In the genomic region with DNA sequence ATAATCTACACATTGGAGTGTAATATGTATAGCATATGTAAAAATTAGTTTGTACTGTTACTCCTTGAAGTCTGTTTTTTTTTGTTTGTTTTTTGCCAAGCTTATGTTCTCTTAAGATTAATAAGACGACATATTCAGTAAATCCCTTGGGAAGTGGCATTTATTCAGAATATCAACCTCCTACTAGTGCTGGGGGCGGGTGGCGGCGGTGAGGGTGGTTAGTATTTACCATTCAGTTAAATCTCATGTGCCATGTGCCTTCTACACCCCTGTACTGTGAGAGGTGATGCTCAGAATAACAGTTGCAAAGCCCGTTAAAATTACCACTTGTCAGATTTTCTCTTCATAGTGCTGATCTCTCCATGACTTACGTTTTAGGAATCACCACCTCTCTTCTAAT, we compare ENCODE assay signal across 1 cellular context.
TF ChIP-seq lines count a peak whose summit lies in the region.

No MANE protein-coding gene starts in this region.

TF ChIP-seq in HepG2, 621 proteins besides CTCF, POLR2A, EP300 and RAD21 (continued from another document):
- TF ChIP-seq, protein P1, sequence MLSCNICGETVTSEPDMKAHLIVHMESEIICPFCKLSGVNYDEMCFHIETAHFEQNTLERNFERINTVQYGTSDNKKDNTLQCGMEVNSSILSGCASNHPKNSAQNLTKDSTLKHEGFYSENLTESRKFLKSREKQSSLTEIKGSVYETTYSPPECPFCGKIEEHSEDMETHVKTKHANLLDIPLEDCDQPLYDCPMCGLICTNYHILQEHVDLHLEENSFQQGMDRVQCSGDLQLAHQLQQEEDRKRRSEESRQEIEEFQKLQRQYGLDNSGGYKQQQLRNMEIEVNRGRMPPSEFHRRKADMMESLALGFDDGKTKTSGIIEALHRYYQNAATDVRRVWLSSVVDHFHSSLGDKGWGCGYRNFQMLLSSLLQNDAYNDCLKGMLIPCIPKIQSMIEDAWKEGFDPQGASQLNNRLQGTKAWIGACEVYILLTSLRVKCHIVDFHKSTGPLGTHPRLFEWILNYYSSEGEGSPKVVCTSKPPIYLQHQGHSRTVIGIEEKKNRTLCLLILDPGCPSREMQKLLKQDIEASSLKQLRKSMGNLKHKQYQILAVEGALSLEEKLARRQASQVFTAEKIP (CRISPR knock-in tag; IDR thresholded peaks at IDR 0.05; ENCODE audit: borderline replicate concordance): no peak
- no peak for TF ChIP-seq MAZ (IDR thresholded peaks at IDR 0.05; ENCODE audit: borderline replicate concordance, low read depth, low read length)
- TF ChIP-seq MAZ (CRISPR knock-in tag; IDR thresholded peaks at IDR 0.05; ENCODE audit: low read depth): no peak
- no peak for TF ChIP-seq TMF1 (CRISPR knock-in tag; IDR thresholded peaks at IDR 0.05; ENCODE audit: low read depth)
- TF ChIP-seq, protein P2, sequence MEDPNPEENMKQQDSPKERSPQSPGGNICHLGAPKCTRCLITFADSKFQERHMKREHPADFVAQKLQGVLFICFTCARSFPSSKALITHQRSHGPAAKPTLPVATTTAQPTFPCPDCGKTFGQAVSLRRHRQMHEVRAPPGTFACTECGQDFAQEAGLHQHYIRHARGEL (CRISPR knock-in tag; IDR thresholded peaks at IDR 0.05): no peak
- no peak for TF ChIP-seq ZNF335 (CRISPR knock-in tag; IDR thresholded peaks at IDR 0.05)
- TF ChIP-seq, protein P3, sequence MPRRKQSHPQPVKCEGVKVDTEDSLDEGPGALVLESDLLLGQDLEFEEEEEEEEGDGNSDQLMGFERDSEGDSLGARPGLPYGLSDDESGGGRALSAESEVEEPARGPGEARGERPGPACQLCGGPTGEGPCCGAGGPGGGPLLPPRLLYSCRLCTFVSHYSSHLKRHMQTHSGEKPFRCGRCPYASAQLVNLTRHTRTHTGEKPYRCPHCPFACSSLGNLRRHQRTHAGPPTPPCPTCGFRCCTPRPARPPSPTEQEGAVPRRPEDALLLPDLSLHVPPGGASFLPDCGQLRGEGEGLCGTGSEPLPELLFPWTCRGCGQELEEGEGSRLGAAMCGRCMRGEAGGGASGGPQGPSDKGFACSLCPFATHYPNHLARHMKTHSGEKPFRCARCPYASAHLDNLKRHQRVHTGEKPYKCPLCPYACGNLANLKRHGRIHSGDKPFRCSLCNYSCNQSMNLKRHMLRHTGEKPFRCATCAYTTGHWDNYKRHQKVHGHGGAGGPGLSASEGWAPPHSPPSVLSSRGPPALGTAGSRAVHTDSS (CRISPR knock-in tag; conservative IDR thresholded peaks at IDR 0.05): no peak
- TF ChIP-seq MEF2D (CRISPR knock-in tag; IDR thresholded peaks at IDR 0.05): no peak
- TF ChIP-seq, protein P4, sequence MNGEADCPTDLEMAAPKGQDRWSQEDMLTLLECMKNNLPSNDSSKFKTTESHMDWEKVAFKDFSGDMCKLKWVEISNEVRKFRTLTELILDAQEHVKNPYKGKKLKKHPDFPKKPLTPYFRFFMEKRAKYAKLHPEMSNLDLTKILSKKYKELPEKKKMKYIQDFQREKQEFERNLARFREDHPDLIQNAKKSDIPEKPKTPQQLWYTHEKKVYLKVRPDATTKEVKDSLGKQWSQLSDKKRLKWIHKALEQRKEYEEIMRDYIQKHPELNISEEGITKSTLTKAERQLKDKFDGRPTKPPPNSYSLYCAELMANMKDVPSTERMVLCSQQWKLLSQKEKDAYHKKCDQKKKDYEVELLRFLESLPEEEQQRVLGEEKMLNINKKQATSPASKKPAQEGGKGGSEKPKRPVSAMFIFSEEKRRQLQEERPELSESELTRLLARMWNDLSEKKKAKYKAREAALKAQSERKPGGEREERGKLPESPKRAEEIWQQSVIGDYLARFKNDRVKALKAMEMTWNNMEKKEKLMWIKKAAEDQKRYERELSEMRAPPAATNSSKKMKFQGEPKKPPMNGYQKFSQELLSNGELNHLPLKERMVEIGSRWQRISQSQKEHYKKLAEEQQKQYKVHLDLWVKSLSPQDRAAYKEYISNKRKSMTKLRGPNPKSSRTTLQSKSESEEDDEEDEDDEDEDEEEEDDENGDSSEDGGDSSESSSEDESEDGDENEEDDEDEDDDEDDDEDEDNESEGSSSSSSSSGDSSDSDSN (CRISPR knock-in tag; IDR thresholded peaks at IDR 0.05): no peak
- TF ChIP-seq TBX2 (CRISPR knock-in tag; IDR thresholded peaks at IDR 0.05; ENCODE audit: borderline replicate concordance): no peak
- no peak for TF ChIP-seq BCL6 (CRISPR knock-in tag; IDR thresholded peaks at IDR 0.05)
- no peak for TF ChIP-seq BRD4 (CRISPR knock-in tag; IDR thresholded peaks at IDR 0.05)
- no peak for TF ChIP-seq FOXK1 (CRISPR knock-in tag; IDR thresholded peaks at IDR 0.05; ENCODE audit: borderline replicate concordance, low read depth)
- TF ChIP-seq, protein P5, sequence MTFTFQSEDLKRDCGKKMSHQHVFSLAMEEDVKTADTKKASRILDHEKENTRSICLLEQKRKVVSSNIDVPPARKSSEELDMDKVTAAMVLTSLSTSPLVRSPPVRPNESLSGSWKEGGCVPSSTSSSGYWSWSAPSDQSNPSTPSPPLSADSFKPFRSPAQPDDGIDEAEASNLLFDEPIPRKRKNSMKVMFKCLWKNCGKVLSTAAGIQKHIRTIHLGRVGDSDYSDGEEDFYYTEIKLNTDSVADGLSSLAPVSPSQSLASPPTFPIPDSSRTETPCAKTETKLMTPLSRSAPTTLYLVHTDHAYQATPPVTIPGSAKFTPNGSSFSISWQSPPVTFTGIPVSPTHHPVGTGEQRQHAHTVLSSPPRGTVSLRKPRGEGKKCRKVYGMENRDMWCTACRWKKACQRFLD (CRISPR knock-in tag; IDR thresholded peaks at IDR 0.05; ENCODE audit: borderline replicate concordance): no peak
- TF ChIP-seq, protein P6, sequence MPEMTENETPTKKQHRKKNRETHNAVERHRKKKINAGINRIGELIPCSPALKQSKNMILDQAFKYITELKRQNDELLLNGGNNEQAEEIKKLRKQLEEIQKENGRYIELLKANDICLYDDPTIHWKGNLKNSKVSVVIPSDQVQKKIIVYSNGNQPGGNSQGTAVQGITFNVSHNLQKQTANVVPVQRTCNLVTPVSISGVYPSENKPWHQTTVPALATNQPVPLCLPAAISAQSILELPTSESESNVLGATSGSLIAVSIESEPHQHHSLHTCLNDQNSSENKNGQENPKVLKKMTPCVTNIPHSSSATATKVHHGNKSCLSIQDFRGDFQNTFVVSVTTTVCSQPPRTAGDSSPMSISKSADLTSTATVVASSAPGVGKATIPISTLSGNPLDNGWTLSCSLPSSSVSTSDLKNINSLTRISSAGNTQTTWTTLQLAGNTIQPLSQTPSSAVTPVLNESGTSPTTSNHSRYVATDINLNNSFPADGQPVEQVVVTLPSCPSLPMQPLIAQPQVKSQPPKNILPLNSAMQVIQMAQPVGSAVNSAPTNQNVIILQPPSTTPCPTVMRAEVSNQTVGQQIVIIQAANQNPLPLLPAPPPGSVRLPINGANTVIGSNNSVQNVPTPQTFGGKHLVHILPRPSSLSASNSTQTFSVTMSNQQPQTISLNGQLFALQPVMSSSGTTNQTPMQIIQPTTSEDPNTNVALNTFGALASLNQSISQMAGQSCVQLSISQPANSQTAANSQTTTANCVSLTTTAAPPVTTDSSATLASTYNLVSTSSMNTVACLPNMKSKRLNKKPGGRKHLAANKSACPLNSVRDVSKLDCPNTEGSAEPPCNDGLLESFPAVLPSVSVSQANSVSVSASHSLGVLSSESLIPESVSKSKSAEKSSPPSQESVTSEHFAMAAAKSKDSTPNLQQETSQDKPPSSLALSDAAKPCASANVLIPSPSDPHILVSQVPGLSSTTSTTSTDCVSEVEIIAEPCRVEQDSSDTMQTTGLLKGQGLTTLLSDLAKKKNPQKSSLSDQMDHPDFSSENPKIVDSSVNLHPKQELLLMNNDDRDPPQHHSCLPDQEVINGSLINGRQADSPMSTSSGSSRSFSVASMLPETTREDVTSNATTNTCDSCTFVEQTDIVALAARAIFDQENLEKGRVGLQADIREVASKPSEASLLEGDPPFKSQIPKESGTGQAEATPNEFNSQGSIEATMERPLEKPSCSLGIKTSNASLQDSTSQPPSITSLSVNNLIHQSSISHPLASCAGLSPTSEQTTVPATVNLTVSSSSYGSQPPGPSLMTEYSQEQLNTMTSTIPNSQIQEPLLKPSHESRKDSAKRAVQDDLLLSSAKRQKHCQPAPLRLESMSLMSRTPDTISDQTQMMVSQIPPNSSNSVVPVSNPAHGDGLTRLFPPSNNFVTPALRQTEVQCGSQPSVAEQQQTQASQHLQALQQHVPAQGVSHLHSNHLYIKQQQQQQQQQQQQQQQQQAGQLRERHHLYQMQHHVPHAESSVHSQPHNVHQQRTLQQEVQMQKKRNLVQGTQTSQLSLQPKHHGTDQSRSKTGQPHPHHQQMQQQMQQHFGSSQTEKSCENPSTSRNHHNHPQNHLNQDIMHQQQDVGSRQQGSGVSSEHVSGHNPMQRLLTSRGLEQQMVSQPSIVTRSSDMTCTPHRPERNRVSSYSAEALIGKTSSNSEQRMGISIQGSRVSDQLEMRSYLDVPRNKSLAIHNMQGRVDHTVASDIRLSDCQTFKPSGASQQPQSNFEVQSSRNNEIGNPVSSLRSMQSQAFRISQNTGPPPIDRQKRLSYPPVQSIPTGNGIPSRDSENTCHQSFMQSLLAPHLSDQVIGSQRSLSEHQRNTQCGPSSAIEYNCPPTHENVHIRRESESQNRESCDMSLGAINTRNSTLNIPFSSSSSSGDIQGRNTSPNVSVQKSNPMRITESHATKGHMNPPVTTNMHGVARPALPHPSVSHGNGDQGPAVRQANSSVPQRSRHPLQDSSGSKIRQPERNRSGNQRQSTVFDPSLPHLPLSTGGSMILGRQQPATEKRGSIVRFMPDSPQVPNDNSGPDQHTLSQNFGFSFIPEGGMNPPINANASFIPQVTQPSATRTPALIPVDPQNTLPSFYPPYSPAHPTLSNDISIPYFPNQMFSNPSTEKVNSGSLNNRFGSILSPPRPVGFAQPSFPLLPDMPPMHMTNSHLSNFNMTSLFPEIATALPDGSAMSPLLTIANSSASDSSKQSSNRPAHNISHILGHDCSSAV (CRISPR knock-in tag; IDR thresholded peaks at IDR 0.05; ENCODE audit: borderline replicate concordance): no peak
TF ChIP-seq in HepG2: peak in this region for 0.
